In the genomic region with DNA sequence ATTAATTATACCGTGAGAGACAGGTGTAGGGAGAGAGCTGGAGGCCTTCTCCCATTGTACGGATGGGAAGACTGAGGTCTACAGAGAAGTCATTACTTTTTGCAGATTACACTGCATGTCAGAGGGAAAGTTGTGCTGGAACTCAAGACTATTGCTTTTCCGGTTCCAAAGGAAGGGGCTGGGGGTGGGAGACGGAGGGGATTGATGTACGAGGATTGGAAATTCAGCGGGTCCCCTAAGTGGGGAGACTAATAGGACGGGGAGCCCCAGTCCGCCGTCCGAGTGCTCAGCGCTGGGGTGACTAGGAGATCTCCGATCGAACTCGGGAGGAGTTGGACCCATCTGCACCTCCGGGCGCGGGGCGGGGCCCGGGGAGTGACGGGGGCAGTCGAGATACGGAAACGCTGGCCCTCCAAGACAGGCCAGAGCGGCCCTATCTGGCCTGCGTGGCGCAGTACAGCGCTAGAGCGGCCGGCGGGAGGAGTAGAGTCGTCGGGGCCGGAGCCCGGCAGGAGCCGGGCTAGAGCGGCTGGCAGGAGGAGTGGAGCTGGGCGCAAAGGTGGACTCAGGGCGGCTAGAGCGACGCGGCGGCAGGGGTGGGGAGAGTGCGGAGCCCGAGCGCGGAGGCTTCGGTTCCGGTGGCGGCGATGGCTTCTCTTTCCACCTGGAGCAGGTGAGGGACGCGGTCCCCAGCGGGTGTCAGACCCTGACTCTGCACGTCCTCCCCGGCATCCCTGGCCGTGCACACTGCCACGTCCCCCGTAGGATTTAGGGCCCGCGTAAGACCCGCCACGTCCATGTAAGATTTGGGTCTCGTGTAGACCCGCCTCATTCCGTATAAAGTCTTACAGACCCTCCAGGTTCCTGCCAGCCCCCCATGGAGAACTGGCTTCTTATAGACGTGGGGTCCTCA, we compare ENCODE assay signal across 8 cellular contexts.
DNase-seq lines count a peak whose midpoint lies in the region; ATAC-seq and TF ChIP-seq lines count a peak whose summit lies in the region.

No MANE protein-coding gene starts in this region.

- H3K36me3 Mint-ChIP-seq in central memory CD8-positive, alpha-beta T cell (ENCODE audit: insufficient read depth), result peaks cover 53% of the 10 kb centered on the region

- H3K27me3 Mint-ChIP-seq in central memory CD8-positive, alpha-beta T cell, result no peaks in the 10 kb centered on the region

- peak overlapping the region; percentile 89 for H3K27ac Mint-ChIP-seq in central memory CD8-positive, alpha-beta T cell (ENCODE audit: low read depth)

- TF ChIP-seq CTCF in AG09309 (IDR thresholded peaks at IDR 0.05; ENCODE audit: control insufficient read depth, insufficient read depth, low read depth, low read length, missing control alignments), result no peak

- H3K4me1 Mint-ChIP-seq in central memory CD8-positive, alpha-beta T cell, result peaks cover 68% of the 10 kb centered on the region

- DNase-seq in AG09309 (ENCODE audit: low read depth) (peak; percentile 88), NCI-H2227 treated with DMSO at 0.1 percent for 48 hours (lab: John Stamatoyannopoulos, UW) (peak; percentile 99), islet precursor cell (peak; percentile 98)
- DNase-seq in activated CD4-positive, CD25-positive, alpha-beta regulatory T cell (lab: John Stamatoyannopoulos, UW), result peak; percentile 77 to 84 (median 80)
- peak; percentile 76 to 80 for DNase-seq in central memory CD8-positive, alpha-beta T cell (ENCODE audit: low spot score in 2 of 2)
- peak; percentile 84 for DNase-seq in stimulated activated CD4-positive, alpha-beta T cell treated with anti-CD3 and anti-CD28 coated beads, Interleukin-12 subunit alpha, Interleukin-12 subunit beta, amount 100 ng/mL, for 4 hours

- H3K9me3 Mint-ChIP-seq in central memory CD8-positive, alpha-beta T cell, result no peaks in the 10 kb centered on the region

- peak overlapping the region; percentile 90 for H3K4me3 ChIP-seq in AG09309 (ENCODE audit: control insufficient read depth, low read depth, low read length)

- peak; percentile 79 for ATAC-seq in GM18909 (IDR thresholded peaks at IDR 0.05; ENCODE audit: poor library complexity, unreplicated experiment)
- peak; percentile 66 for ATAC-seq in HG03159 (IDR thresholded peaks at IDR 0.05; ENCODE audit: unreplicated experiment)
- ATAC-seq in central memory CD8-positive, alpha-beta T cell (replicated peaks; ENCODE audit: extremely low read depth, poor library complexity, severe bottlenecking), result peak; percentile 42

- peak overlapping the region; percentile 93 for H3K4me3 Mint-ChIP-seq in central memory CD8-positive, alpha-beta T cell

Comparison
In these comparisons a context has a peak if more than half of its experiments do, and no peak if none do; other contexts are left out.
1. Peak in every context shown above with its lines: DNase-seq, ATAC-seq and H3K4me3 ChIP-seq.